Comparison of ENCODE assay signal across 1 cellular context in the genomic region with DNA sequence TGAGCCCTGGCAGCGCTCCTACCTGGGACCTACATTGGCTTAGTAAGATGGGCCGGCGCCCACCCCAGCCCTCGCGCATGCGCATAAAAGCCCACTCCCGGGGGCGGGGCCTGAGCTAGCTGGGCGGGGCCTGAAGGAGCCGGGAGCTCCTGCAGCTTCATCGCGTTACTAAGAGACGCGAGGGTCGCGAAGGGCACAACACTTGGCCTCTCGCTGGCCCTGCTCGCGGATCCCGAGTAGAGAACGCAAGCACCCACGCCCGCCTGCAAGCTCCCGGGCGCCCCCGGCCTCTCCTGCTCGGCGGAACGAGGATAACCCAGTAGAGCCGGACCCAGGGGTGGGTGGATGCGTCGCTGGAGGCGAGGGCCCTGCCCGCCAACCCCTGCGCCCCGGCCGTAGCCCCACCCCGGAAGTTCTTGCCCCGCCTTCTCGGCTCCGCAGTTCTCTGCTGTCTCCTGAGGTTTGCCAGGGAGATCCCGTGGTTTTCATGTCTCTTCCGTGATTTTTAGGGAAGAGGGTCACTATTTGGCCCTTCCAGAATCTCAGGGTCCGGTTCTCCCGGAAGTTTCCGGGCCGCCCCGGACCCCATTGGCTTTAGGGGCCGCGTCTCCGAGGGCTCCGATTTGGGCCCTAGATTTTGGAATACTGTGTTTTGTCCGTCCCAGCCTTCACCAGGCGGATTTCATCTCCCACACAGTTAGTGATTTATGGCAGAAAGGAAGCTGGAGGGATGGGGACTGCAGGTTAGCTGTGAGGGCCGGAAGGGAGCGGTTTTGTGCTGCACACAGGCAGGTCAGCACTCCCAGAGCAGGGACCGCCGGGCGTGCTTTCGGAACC.
TF ChIP-seq lines count a peak whose summit lies in the region.

A gene with protein sequence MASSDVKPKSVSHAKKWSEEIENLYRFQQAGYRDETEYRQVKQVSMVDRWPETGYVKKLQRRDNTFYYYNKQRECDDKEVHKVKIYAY (plus strand): TSS at position 168 of the 837 bp plus-strand sequence. CDS start 7,081 bp downstream, outside the sequence.

TF ChIP-seq in K562, 482 proteins besides CTCF, POLR2A, EP300 and RAD21 (continued from another document):
- TF ChIP-seq GTF3C2 (IDR thresholded peaks at IDR 0.05; ENCODE audit: borderline replicate concordance, extremely low read depth, insufficient read length) (no peak), EP400 (IDR thresholded peaks at IDR 0.05) (peak; percentile 83), E2F8 (IDR thresholded peaks at IDR 0.05; ENCODE audit: low read depth, partially characterized antibody) (peak; percentile 92), JUN (IDR thresholded peaks at IDR 0.05; ENCODE audit: borderline replicate concordance, low read depth, low read length) (no peak), JUN (CRISPR knock-in tag; IDR thresholded peaks at IDR 0.05; ENCODE audit: borderline replicate concordance) (no peak), POLR2H (tag; IDR thresholded peaks at IDR 0.05; ENCODE audit: low read depth) (no peak), POLR2B (IDR thresholded peaks at IDR 0.05; ENCODE audit: low read depth, partially characterized antibody) (peak; percentile 47)
TF ChIP-seq in K562: peak in this region for 121.
